In genomic region chr16:79317521-79317920, GRCh38 we compare ENCODE assay signal across 1 cellular context.
TF ChIP-seq lines count a peak whose summit lies in the region.

No MANE protein-coding gene starts in this region.

TF ChIP-seq in HepG2, 621 proteins besides CTCF, POLR2A, EP300 and RAD21 (continued from another document):
- no peak for TF ChIP-seq NFAT5 (CRISPR knock-in tag; IDR thresholded peaks at IDR 0.05)
- TF ChIP-seq ZNF883 (CRISPR knock-in tag; IDR thresholded peaks at IDR 0.05; ENCODE audit: not compliant biosample characterization) = no peak
- TF ChIP-seq PREB (CRISPR knock-in tag; IDR thresholded peaks at IDR 0.05) = no peak
- TF ChIP-seq ATF7 (IDR thresholded peaks at IDR 0.05) = peak; percentile 34; the same call in 1 of the 2 replicates
- no peak for TF ChIP-seq ATF7 (CRISPR knock-in tag; IDR thresholded peaks at IDR 0.05)
- no peak for TF ChIP-seq ZNF678 (CRISPR knock-in tag; IDR thresholded peaks at IDR 0.05)
- no peak for TF ChIP-seq MYC (CRISPR knock-in tag; IDR thresholded peaks at IDR 0.05; ENCODE audit: borderline replicate concordance)
